In genomic region chr5:5017827-5018559, GRCh38 we compare ENCODE assay signal across 16 cellular contexts.
DNase-seq lines count a peak whose midpoint lies in the region; ATAC-seq and TF ChIP-seq lines count a peak whose summit lies in the region.
"Had no signal": no experiment of that assay in that cellular context is flagged by ENCODE, and none has a peak within 500 bp of the region (broad histone marks: within the 10 kb centered on the region; RNA-seq: fewer than 3 reads in every experiment).

No MANE protein-coding gene starts in this region.

- no peaks in the 10 kb centered on the region for H3K27me3 Mint-ChIP-seq in GM23338 (ENCODE audit: insufficient read depth, low read depth, poor library complexity)
- no peaks in the 10 kb centered on the region for H3K27me3 Mint-ChIP-seq in activated CD8-positive, alpha-beta memory T cell treated with anti-CD3 and anti-CD28 coated beads, Interleukin-2, amount 10 ng/mL, durations not matched to agents 7 days and 5 days

- peaks cover 5% of the 10 kb centered on the region for H3K9me3 ChIP-seq in mesodermal cell (ENCODE audit: control insufficient read depth, low read length)
- H3K9me3 ChIP-seq: body of pancreas, gastrocnemius medialis had no signal

- H3K4me3 Mint-ChIP-seq in GM23338, result no peak overlapping the region
- no peak overlapping the region for H3K4me3 Mint-ChIP-seq in activated CD8-positive, alpha-beta memory T cell treated with anti-CD3 and anti-CD28 coated beads, Interleukin-2, amount 10 ng/mL, durations not matched to agents 7 days and 5 days

- no peak overlapping the region for H3K4me2 ChIP-seq in GM23338

- ATAC-seq in GM23338, result no peak
- no peak for ATAC-seq in GM18505 (IDR thresholded peaks at IDR 0.05; ENCODE audit: unreplicated experiment)
- ATAC-seq in activated CD8-positive, alpha-beta memory T cell treated with anti-CD3 and anti-CD28 coated beads, Interleukin-2, amount 10 ng/mL, durations not matched to agents 7 days and 5 days, result no peak
- ATAC-seq: body of pancreas, gastrocnemius medialis had no signal

- no peaks in the 10 kb centered on the region for H3K36me3 Mint-ChIP-seq in GM23338 (ENCODE audit: low read depth)
- no peaks in the 10 kb centered on the region for H3K36me3 Mint-ChIP-seq in activated CD8-positive, alpha-beta memory T cell treated with anti-CD3 and anti-CD28 coated beads, Interleukin-2, amount 10 ng/mL, durations not matched to agents 7 days and 5 days

- TF ChIP-seq CTCF in GM23338 (conservative IDR thresholded peaks at IDR 0.05; ENCODE audit: low read depth in 2 of 2), result no peak

- TF ChIP-seq POLR2A in GM18505 (IDR thresholded peaks at IDR 0.05; ENCODE audit: borderline replicate concordance, extremely low read depth, insufficient read depth, insufficient read length), result no peak

- 0 out of 2 replicates have a peak, but pooled peaks cover 3% of the 10 kb centered on the region for H3K4me1 ChIP-seq in GM23338 (ENCODE audit: insufficient read depth)
- H3K4me1 ChIP-seq in mesodermal cell (ENCODE audit: control insufficient read depth, insufficient read depth, low read length, poor library complexity, severe bottlenecking), result no peaks in the 10 kb centered on the region
- H3K4me1 ChIP-seq: body of pancreas, gastrocnemius medialis had no signal

- H3K4me3 ChIP-seq in GM23338 (no peak overlapping the region), mesodermal cell (ENCODE audit: extremely low read depth, insufficient read depth, low read length, poor library complexity, severe bottlenecking) (no peak overlapping the region)
- H3K4me3 ChIP-seq: body of pancreas, gastrocnemius medialis had no signal

- no peaks in the 10 kb centered on the region for H3F3A ChIP-seq in GM23338 (replicated peaks; ENCODE audit: low read depth)

- peaks cover 13% of the 10 kb centered on the region for H3K4me1 Mint-ChIP-seq in GM23338
- H3K4me1 Mint-ChIP-seq in activated CD8-positive, alpha-beta memory T cell treated with anti-CD3 and anti-CD28 coated beads, Interleukin-2, amount 10 ng/mL, durations not matched to agents 7 days and 5 days, result no peaks in the 10 kb centered on the region

- no peaks in the 10 kb centered on the region for H3K36me3 ChIP-seq in GM23338 (ENCODE audit: insufficient read depth)
- no peaks in the 10 kb centered on the region for H3K36me3 ChIP-seq in mesodermal cell (ENCODE audit: control insufficient read depth, insufficient read depth, low read length)
- H3K36me3 ChIP-seq: gastrocnemius medialis had no signal

- CTCF ChIA-PET in activated CD8-positive, alpha-beta memory T cell treated with anti-CD3 and anti-CD28 coated beads, Interleukin-2, amount 10 ng/mL, durations not matched to agents 7 days and 5 days (lab: Charles Lee), result no interaction called here

- H4K20me1 ChIP-seq in GM23338 (replicated peaks; ENCODE audit: insufficient read depth), result no peaks in the 10 kb centered on the region

- peaks cover 4% of the 10 kb centered on the region; the same call in 1 of the 3 replicates for H3K9me3 Mint-ChIP-seq in GM23338
- peaks cover 2% of the 10 kb centered on the region for H3K9me3 Mint-ChIP-seq in activated CD8-positive, alpha-beta memory T cell treated with anti-CD3 and anti-CD28 coated beads, Interleukin-2, amount 10 ng/mL, durations not matched to agents 7 days and 5 days (ENCODE audit: low read depth)

- no peak overlapping the region for H2AFZ ChIP-seq in GM23338

- H3K27me3 ChIP-seq in GM23338 (ENCODE audit: insufficient read depth), result no peaks in the 10 kb centered on the region
- H3K27me3 ChIP-seq: body of pancreas, gastrocnemius medialis had no signal

- no peaks in the 10 kb centered on the region for H3K79me2 ChIP-seq in GM23338 (replicated peaks; ENCODE audit: insufficient read depth)

- no peak overlapping the region for H3K27ac ChIP-seq in GM23338 (ENCODE audit: low read depth)
- H3K27ac ChIP-seq in mesodermal cell (ENCODE audit: low read depth, low read length, severe bottlenecking), result peak overlapping the region; percentile 0
- H3K27ac ChIP-seq: body of pancreas, gastrocnemius medialis had no signal

- H3K27ac Mint-ChIP-seq in GM23338, result peak overlapping the region; percentile 59; the same call in 1 of the 2 replicates
- no peak overlapping the region for H3K27ac Mint-ChIP-seq in activated CD8-positive, alpha-beta memory T cell treated with anti-CD3 and anti-CD28 coated beads, Interleukin-2, amount 10 ng/mL, durations not matched to agents 7 days and 5 days

- 0 out of 2 replicates have a peak, but pooled peaks cover 8% of the 10 kb centered on the region for H3K9me2 ChIP-seq in GM23338 (ENCODE audit: insufficient read depth)

- peak; percentile 76 for DNase-seq in AG20443 (ENCODE audit: low spot score)
- DNase-seq in GM23338 (ENCODE audit: low spot score), result no peak
- peak; percentile 23 for DNase-seq in T1000 (lab: John Stamatoyannopoulos, UW)
- no peak for DNase-seq in NCI-H146 treated with DMSO at 0.1 percent for 48 hours (lab: John Stamatoyannopoulos, UW; ENCODE audit: unreplicated experiment)
- no peak for DNase-seq in stimulated activated CD4-positive, alpha-beta T cell treated with anti-CD3 and anti-CD28 coated beads, Interleukin-4, amount 100 ng/mL, for 24 hours
- no peak for DNase-seq in activated CD8-positive, alpha-beta memory T cell treated with anti-CD3 and anti-CD28 coated beads, Interleukin-2, amount 10 ng/mL, durations not matched to agents 7 days and 5 days
- DNase-seq: activated CD4-positive, alpha-beta T cell treated with anti-CD3 and anti-CD28 coated beads, Interleukin-2, amount 50 U/mL, for 48 hours; DMS79 treated with DMSO at 0.1 percent for 48 hours; effector CD4-positive, alpha-beta T cell; gastrocnemius medialis; NCI-H2227 treated with DMSO at 0.1 percent for 48 hours; RPMI8226; stimulated activated CD4-positive, alpha-beta T cell treated with anti-CD3 and anti-CD28 coated beads, Interleukin-1b, Interleukin-23, amount 100 ng/mL, for 48 hours had no signal

- WGBS in mesodermal cell (ENCODE audit: insufficient coverage in 2 of 2), 2 experiments, result 84 to 85% methylated on average over 8 of the region's 8 CpGs

TF ChIP-seq in GM23338, 12 proteins besides CTCF, POLR2A, EP300 and RAD21 (continues in another document):
- no peak for TF ChIP-seq ZNF462 (CRISPR knock-in tag; IDR thresholded peaks at IDR 0.05)
- TF ChIP-seq ZNF331 (CRISPR knock-in tag; IDR thresholded peaks at IDR 0.05; ENCODE audit: low read depth), result no peak
- no peak for TF ChIP-seq JUNB (IDR thresholded peaks at IDR 0.05; ENCODE audit: unreplicated experiment)
- TF ChIP-seq STAT1 (IDR thresholded peaks at IDR 0.05; ENCODE audit: unreplicated experiment), result no peak

Comparison
In these comparisons a context has a peak if more than half of its experiments do, and no peak if none do; other contexts are left out.
1. DNase-seq: peak in AG20443 (single experiment) and T1000 (single experiment); none in GM23338 (single experiment), NCI-H146 treated with DMSO at 0.1 percent for 48 hours (single experiment), stimulated activated CD4-positive, alpha-beta T cell treated with anti-CD3 and anti-CD28 coated beads, Interleukin-4, amount 100 ng/mL, for 24 hours (single experiment) and activated CD8-positive, alpha-beta memory T cell treated with anti-CD3 and anti-CD28 coated beads, Interleukin-2, amount 10 ng/mL, durations not matched to agents 7 days and 5 days (single experiment).